Comparison of ENCODE assay signal across 34 cellular contexts in genomic region chr7:8305104-8305503, GRCh38. TPM values are rescaled to one million over a fixed set of nuclear protein-coding genes. Genes with fewer than 3 reads are reported as not detected.
"Had no signal": no experiment of that assay in that cellular context is flagged by ENCODE, and none has a peak within 500 bp of the region (broad histone marks: within the 10 kb centered on the region; RNA-seq: fewer than 3 reads in every experiment).

No MANE protein-coding gene starts in this region.

- H3K4me1 ChIP-seq: ascending aorta, colonic mucosa had no signal

- H3K36me3 ChIP-seq: ascending aorta, cardiac muscle cell, colonic mucosa had no signal

- H3K27me3 ChIP-seq: ascending aorta, cardiac muscle cell, colonic mucosa had no signal

- DNase-seq: activated CD4-positive, alpha-beta memory T cell treated with anti-CD3 and anti-CD28 coated beads, Interleukin-2, amount 10 ng/mL, durations not matched to agents 7 days and 5 days; activated CD4-positive, alpha-beta T cell treated with anti-CD3 and anti-CD28 coated beads for 1 hour; activated CD4-positive, alpha-beta T cell treated with anti-CD3 and anti-CD28 coated beads for 48 hours; activated CD4-positive, CD25-positive, alpha-beta regulatory T cell; activated CD8-positive, alpha-beta memory T cell treated with anti-CD3 and anti-CD28 coated beads for 24 hours; activated CD8-positive, alpha-beta memory T cell treated with anti-CD3 and anti-CD28 coated beads, Interleukin-2, amount 10 ng/mL, durations not matched to agents 7 days and 5 days; activated CD8-positive, alpha-beta memory T cell treated with anti-CD3 and anti-CD28 coated beads, Interleukin-2, amount 50 U/mL, for 48 hours; activated effector memory CD4-positive, alpha-beta T cell treated with anti-CD3 and anti-CD28 coated beads, Interleukin-2, amount 50 U/mL, for 16 hours; activated naive CD4-positive, alpha-beta T cell; activated naive CD4-positive, alpha-beta T cell treated with anti-CD3 and anti-CD28 coated beads, Interleukin-2, amount 50 U/mL, for 16 hours; activated naive CD8-positive, alpha-beta T cell treated with anti-CD3 and anti-CD28 coated beads for 36 hours; activated T-cell treated with anti-CD3 and anti-CD28 coated beads, Interleukin-2, amount 50 U/mL, for 72 hours; amygdala; colonic mucosa; NCI-H1092 treated with DMSO at 0.1 percent for 48 hours; NCI-H1417; NCI-H146; NCI-H187 treated with DMSO at 0.1 percent for 48 hours; NCI-H2081; NCI-H2171 treated with DMSO at 0.1 percent for 48 hours; NCI-H226; NCI-H446 treated with DMSO at 0.1 percent for 48 hours; NCI-H69; NK-92 treated with Interleukin-12 subunit alpha and Interleukin-12 subunit beta, amount 100 ng/mL, for 24 hours; OCI-M1; Right ventricle myocardium superior; SW 1271; T-helper 1 cell; T-helper 2 cell; T-helper 9 cell had no signal

- H3K27ac ChIP-seq: ascending aorta, cardiac muscle cell, colonic mucosa had no signal

- H3K9me3 ChIP-seq: ascending aorta, colonic mucosa had no signal

- ATAC-seq: activated CD8-positive, alpha-beta memory T cell treated with anti-CD3 and anti-CD28 coated beads, Interleukin-2, amount 10 ng/mL, durations not matched to agents 7 days and 5 days; activated T-cell treated with anti-CD3 and anti-CD28 coated beads, Interleukin-2, amount 50 U/mL, for 72 hours; activated T-helper 17 cell treated with anti-CD3 and anti-CD28 coated beads, Interleukin-2, amount 50 U/mL, for 72 hours had no signal

- H3K4me3 ChIP-seq: ascending aorta, cardiac muscle cell, colonic mucosa had no signal

RNA-seq across cellular contexts. Expression of gene ICA1, which starts 43.1 kb away (rescaled TPM):
- total RNA-seq: M059J had no signal
